Comparison of ENCODE assay signal across 25 cellular contexts in genomic region chr18:3619746-3620145, GRCh38.
"Had no signal": no experiment of that assay in that cellular context is flagged by ENCODE, and none has a peak within 500 bp of the region (broad histone marks: within the 10 kb centered on the region; RNA-seq: fewer than 3 reads in every experiment).

No MANE protein-coding gene starts in this region.

- DNase-seq: activated B cell treated with CpG ODN at 0.5 μM for 24 hours; activated CD4-positive, alpha-beta memory T cell treated with anti-CD3 and anti-CD28 coated beads, Interleukin-2, amount 10 ng/mL, durations not matched to agents 7 days and 5 days; activated CD4-positive, alpha-beta T cell treated with anti-CD3 and anti-CD28 coated beads, Interleukin-2, amount 50 U/mL, for 1 hour; activated effector memory CD4-positive, alpha-beta T cell treated with Interleukin-2 at 50 U/mL for 16 hours; activated naive CD4-positive, alpha-beta T cell; activated T-cell treated with anti-CD3 and anti-CD28 coated beads, Interleukin-2, amount 50 U/mL, for 24 hours; amygdala; MM.1S; NCI-H1930; NCI-H2171 treated with DMSO at 0.1 percent for 48 hours; NCI-H226; NCI-H526; NCI-H774; RPMI8226; T-cell; T-helper 2 cell; T1000 had no signal

- H3K4me2 ChIP-seq: KMS-11 had no signal

- FAIRE-seq: astrocyte, TTC549 had no signal

- H3K27ac Mint-ChIP-seq: activated B cell treated with CpG ODN at 0.5 μM for 24 hours; activated CD4-positive, alpha-beta memory T cell treated with anti-CD3 and anti-CD28 coated beads, Interleukin-2, amount 10 ng/mL, durations not matched to agents 7 days and 5 days; activated T-cell treated with anti-CD3 and anti-CD28 coated beads, Interleukin-2, amount 50 U/mL, for 24 hours; activated T-helper 1 cell treated with anti-CD3 and anti-CD28 coated beads, Interleukin-12 subunit alpha, Interleukin-12 subunit beta, Interleukin-2, Interleukin-4 antibody, amounts not matched to agents 30 ng/mL and 10 ng/mL and 1 ng/mL, durations not matched to agents 14 hours and 24 hours and 36 hours; T-cell had no signal

- H3K36me3 Mint-ChIP-seq: activated naive CD4-positive, alpha-beta T cell treated with anti-CD3 and anti-CD28 coated beads, Interleukin-2, amount 50 U/mL, for 24 hours; brain; T-cell had no signal

- H3K27ac ChIP-seq: KMS-11, SK-N-MC had no signal

- H3K9ac ChIP-seq: KMS-11 had no signal

- H3K27me3 Mint-ChIP-seq: activated CD4-positive, alpha-beta memory T cell treated with anti-CD3 and anti-CD28 coated beads, Interleukin-2, amount 10 ng/mL, durations not matched to agents 7 days and 5 days; activated naive CD4-positive, alpha-beta T cell treated with anti-CD3 and anti-CD28 coated beads, Interleukin-2, amount 50 U/mL, for 24 hours; activated T-cell treated with anti-CD3 and anti-CD28 coated beads, Interleukin-2, amount 50 U/mL, for 24 hours; brain; T-cell had no signal

- H3K4me3 Mint-ChIP-seq: activated B cell treated with CpG ODN at 0.5 μM for 24 hours; activated CD4-positive, alpha-beta memory T cell treated with anti-CD3 and anti-CD28 coated beads, Interleukin-2, amount 10 ng/mL, durations not matched to agents 7 days and 5 days; activated naive CD4-positive, alpha-beta T cell treated with anti-CD3 and anti-CD28 coated beads, Interleukin-2, amount 50 U/mL, for 24 hours; activated T-cell treated with anti-CD3 and anti-CD28 coated beads, Interleukin-2, amount 50 U/mL, for 24 hours; activated T-helper 1 cell treated with anti-CD3 and anti-CD28 coated beads, Interleukin-12 subunit alpha, Interleukin-12 subunit beta, Interleukin-2, Interleukin-4 antibody, amounts not matched to agents 30 ng/mL and 10 ng/mL and 1 ng/mL, durations not matched to agents 14 hours and 24 hours and 36 hours; brain; T-cell had no signal

- H3K9me3 Mint-ChIP-seq: activated B cell treated with CpG ODN at 0.5 μM for 24 hours; activated CD4-positive, alpha-beta memory T cell treated with anti-CD3 and anti-CD28 coated beads, Interleukin-2, amount 10 ng/mL, durations not matched to agents 7 days and 5 days; activated naive CD4-positive, alpha-beta T cell treated with anti-CD3 and anti-CD28 coated beads, Interleukin-2, amount 50 U/mL, for 24 hours; activated T-cell treated with anti-CD3 and anti-CD28 coated beads, Interleukin-2, amount 50 U/mL, for 24 hours; activated T-helper 1 cell treated with anti-CD3 and anti-CD28 coated beads, Interleukin-12 subunit alpha, Interleukin-12 subunit beta, Interleukin-2, Interleukin-4 antibody, amounts not matched to agents 30 ng/mL and 10 ng/mL and 1 ng/mL, durations not matched to agents 14 hours and 24 hours and 36 hours had no signal

- H3K4me3 ChIP-seq: SK-N-MC had no signal

- ATAC-seq: Right ventricle myocardium inferior, T-cell had no signal
